21 cellular contexts compared by ENCODE assay signal in the genomic region with DNA sequence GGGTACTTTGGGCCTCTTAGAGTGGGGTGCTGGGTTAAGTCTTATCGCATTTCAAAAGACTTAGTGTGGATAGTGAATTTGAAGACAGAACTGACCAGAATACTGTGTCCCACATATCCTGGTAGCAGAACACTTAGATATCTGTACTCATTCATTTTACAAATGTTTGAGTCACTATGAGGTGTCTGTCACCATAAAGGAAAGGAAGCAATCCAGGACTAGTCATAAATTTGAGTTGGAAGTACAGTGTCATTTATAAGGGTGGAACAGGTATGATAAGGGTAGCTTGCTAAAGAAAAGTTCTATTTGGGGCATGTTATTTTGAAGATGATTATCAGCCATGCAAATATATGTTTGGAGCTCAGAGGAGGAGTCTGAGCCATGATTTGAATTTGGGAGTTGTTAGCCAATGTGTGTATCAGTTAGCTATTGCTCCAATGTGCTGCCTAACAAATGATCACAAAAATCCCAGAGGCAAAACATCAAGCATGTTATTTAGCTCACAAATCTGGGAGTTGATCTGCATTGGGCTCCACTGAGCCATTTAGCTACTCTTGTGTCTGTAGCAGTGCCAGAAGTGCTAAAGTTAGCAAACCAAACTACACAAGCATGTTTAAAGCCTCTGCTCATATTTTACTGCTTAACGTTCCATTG. TPM values are rescaled to one million over a fixed set of nuclear protein-coding genes. Genes with fewer than 3 reads are reported as not detected.
DNase-seq lines count a peak whose midpoint lies in the region; FAIRE-seq and TF ChIP-seq lines count a peak whose summit lies in the region.
"Had no signal": no experiment of that assay in that cellular context is flagged by ENCODE, and none has a peak within 500 bp of the region (broad histone marks: within the 10 kb centered on the region; RNA-seq: fewer than 3 reads in every experiment).

No MANE protein-coding gene starts in this region.

- H3K4me3 ChIP-seq in subcutaneous abdominal adipose tissue (ENCODE audit: low read depth in 1 of 5, low read length in 5 of 5) = peak overlapping the region in 3 of 5 donors; percentile 4 to 57 (median 34)
- H3K4me3 ChIP-seq: BLaER1 had no signal

- H3K4me1 Mint-ChIP-seq in endothelial cell (ENCODE audit: unreplicated experiment) = no peaks in the 10 kb centered on the region
- H3K4me1 Mint-ChIP-seq: CD14-positive monocyte; CD4-positive, alpha-beta memory T cell; H9 had no signal

- H3K4me3 Mint-ChIP-seq in endothelial cell (ENCODE audit: unreplicated experiment) = peak overlapping the region; percentile 38
- H3K4me3 Mint-ChIP-seq: CD14-positive monocyte; CD4-positive, alpha-beta memory T cell; H9 had no signal

- no peak overlapping the region for H3K27ac ChIP-seq in subcutaneous abdominal adipose tissue (ENCODE audit: low read depth, low read length)
- H3K27ac ChIP-seq: BLaER1 had no signal

- H3K36me3 Mint-ChIP-seq in endothelial cell (ENCODE audit: low read depth, unreplicated experiment) = peaks cover 14% of the 10 kb centered on the region

- FAIRE-seq in HTR-8/SVneo (lab: Jason Lieb, UNC) = peak; percentile 26
- FAIRE-seq: G401.6, GM12891, GM19239, H1 had no signal

- DNase-seq in HTR-8/SVneo (ENCODE audit: insufficient read length, low spot score) (no peak), RKO (ENCODE audit: low spot score) (peak; percentile 51), endothelial cell (ENCODE audit: low spot score) (no peak), NCI-H1694 (lab: John Stamatoyannopoulos, UW) (no peak), Kasumi-1 (lab: John Stamatoyannopoulos, UW) (no peak)
- no peak for DNase-seq in activated CD4-positive, CD25-positive, alpha-beta regulatory T cell (lab: John Stamatoyannopoulos, UW)
- DNase-seq: 8988T; CD4-positive, alpha-beta memory T cell; DMS153; DND-41; H9; IMR-90 had no signal

- H3K27me3 ChIP-seq in subcutaneous abdominal adipose tissue (ENCODE audit: control insufficient read depth in 5 of 5, insufficient read depth in 4 of 5, low read length in 5 of 5) = no peaks in the 10 kb centered on the region
- H3K27me3 ChIP-seq: BLaER1 had no signal

- H3K27me3 Mint-ChIP-seq in endothelial cell (ENCODE audit: unreplicated experiment) = peaks cover 2% of the 10 kb centered on the region
- H3K27me3 Mint-ChIP-seq: CD4-positive, alpha-beta memory T cell had no signal

- no peak overlapping the region for H3K9ac ChIP-seq in subcutaneous abdominal adipose tissue (ENCODE audit: low read length in 5 of 5)
- H3K9ac ChIP-seq: BLaER1 had no signal

- H3K27ac Mint-ChIP-seq in endothelial cell (ENCODE audit: unreplicated experiment) = no peak overlapping the region
- H3K27ac Mint-ChIP-seq: CD14-positive monocyte; CD4-positive, alpha-beta memory T cell; H9 had no signal

- peaks cover 7 to 22% (median 14%) of the 10 kb centered on the region in 5 donors for H3K36me3 ChIP-seq in subcutaneous abdominal adipose tissue (ENCODE audit: control insufficient read depth in 5 of 5, insufficient read depth in 5 of 5, low read length in 5 of 5)

- no peaks in the 10 kb centered on the region for H3K4me1 ChIP-seq in subcutaneous abdominal adipose tissue (ENCODE audit: control insufficient read depth in 5 of 5, insufficient read depth in 5 of 5, low read length in 5 of 5)

- no peak for TF ChIP-seq CTCF in endothelial cell (IDR thresholded peaks at IDR 0.05; ENCODE audit: unreplicated experiment)

- H3K9me3 Mint-ChIP-seq in endothelial cell (ENCODE audit: unreplicated experiment) = peaks cover 26% of the 10 kb centered on the region

- H3K9me3 ChIP-seq in subcutaneous abdominal adipose tissue (ENCODE audit: control insufficient read depth in 5 of 5, low read length in 5 of 5) = peaks cover 34 to 62% (median 60%) of the 10 kb centered on the region in 5 donors

RNA-seq across cellular contexts. Expression of gene ZNF699, which starts 20.3 kb away (rescaled TPM):
- total RNA-seq in endothelial cell (ENCODE audit: unreplicated experiment) = 3.9 TPM

RNA-seq across cellular contexts. Expression of gene ZNF559, which starts 34.6 kb away (rescaled TPM):
- total RNA-seq in endothelial cell (ENCODE audit: unreplicated experiment) = 6.8 TPM

RNA-seq across cellular contexts. Expression of gene OR7E24, which starts 38.6 kb away (rescaled TPM):
- total RNA-seq in endothelial cell (ENCODE audit: unreplicated experiment) = not detected
- total RNA-seq: A673; CD4-positive, alpha-beta memory T cell; H1; H9; HT-29; IMR-90 had no signal
